ENCODE assay signal across 8 cellular contexts in the genomic region with DNA sequence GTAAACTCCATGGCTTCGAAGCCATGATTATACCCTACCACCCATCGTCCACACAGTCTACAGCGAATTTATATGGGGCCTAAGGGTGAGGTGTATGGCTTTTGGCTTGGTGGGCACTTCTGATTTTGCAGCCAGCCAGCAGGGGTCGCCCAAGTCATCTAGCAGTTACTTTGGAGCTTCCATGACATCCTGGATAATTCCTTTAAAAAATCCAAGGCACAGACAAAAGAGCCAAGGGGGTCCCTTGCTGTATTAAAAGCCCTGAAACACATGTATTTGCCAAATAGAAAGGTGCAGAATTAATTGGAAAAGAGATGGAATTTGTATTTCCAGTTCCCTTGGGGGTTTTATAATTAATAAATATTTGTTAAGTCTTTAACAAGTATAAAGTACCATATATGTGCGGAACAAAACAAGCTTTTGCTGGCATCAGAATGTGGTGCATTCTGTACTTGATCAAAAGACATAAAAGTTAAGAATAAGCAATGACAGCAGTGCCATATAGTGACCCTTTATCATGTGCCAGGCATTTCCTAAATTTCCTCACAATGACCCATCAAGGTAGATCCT.
DNase-seq lines count a peak whose midpoint lies in the region; ATAC-seq, FAIRE-seq and TF ChIP-seq lines count a peak whose summit lies in the region.

No MANE protein-coding gene starts in this region.

- no peak overlapping the region for H3K9ac ChIP-seq in PC-3 (ENCODE audit: low read length)
- no peak overlapping the region for H3K9ac ChIP-seq in keratinocyte (ENCODE audit: control insufficient read depth, extremely low read depth, insufficient read depth, low read length)

- H3K27ac ChIP-seq in PC-3 (ENCODE audit: low read length) (no peak overlapping the region), breast epithelium (no peak overlapping the region), keratinocyte (ENCODE audit: control insufficient read depth, insufficient read depth, low read length) (no peak overlapping the region)

- H4K20me1 ChIP-seq in PC-3 (ENCODE audit: low read length) (no peaks in the 10 kb centered on the region), keratinocyte (ENCODE audit: control insufficient read depth, extremely low read depth, insufficient read depth, low read length) (no peaks in the 10 kb centered on the region)

- no peaks in the 10 kb centered on the region for H3F3A ChIP-seq in PC-3 (ENCODE audit: low read length, unreplicated experiment)

- TF ChIP-seq POLR2A in breast epithelium (IDR thresholded peaks at IDR 0.05), result no peak

- H3K4me1 ChIP-seq in HAP-1, result no peaks in the 10 kb centered on the region
- no peaks in the 10 kb centered on the region for H3K4me1 ChIP-seq in PC-3 (ENCODE audit: insufficient read depth, low read length)
- H3K4me1 ChIP-seq in breast epithelium, result no peaks in the 10 kb centered on the region
- no peaks in the 10 kb centered on the region for H3K4me1 ChIP-seq in keratinocyte (ENCODE audit: control insufficient read depth, extremely low read depth, insufficient read depth, low read length)

- DNase-seq in CD14-positive monocyte (ENCODE audit: low spot score) (no peak), HAP-1 (ENCODE audit: low spot score in 2 of 2) (peak; percentile 43 to 90), PC-3 (peak; percentile 63), breast epithelium (ENCODE audit: low spot score in 2 of 2) (peak in 1 of 2 donors; percentile 37), keratinocyte (ENCODE audit: low read depth, low spot score) (peak; percentile 7), NCI-H226 (no peak)
- peak; percentile 9 to 29 for DNase-seq in stimulated activated CD4-positive, alpha-beta T cell treated with anti-CD3 and anti-CD28 coated beads, Interleukin-4, amount 100 ng/mL, for 48 hours (ENCODE audit: low read depth in 2 of 2)

- no peak overlapping the region for H3K4me3 Mint-ChIP-seq in CD14-positive monocyte

- dilution Hi-C loops in keratinocyte (cut with MboI; ENCODE audit: extremely low pct_ligation_motif_present, low sequenced_read_pairs), result no loop called here

- H3K36me3 ChIP-seq in HAP-1 (replicated peaks) (no peaks in the 10 kb centered on the region), PC-3 (ENCODE audit: low read depth, low read length) (no peaks in the 10 kb centered on the region), breast epithelium (no peaks in the 10 kb centered on the region), keratinocyte (ENCODE audit: control insufficient read depth in 2 of 2, extremely low read depth in 1 of 2, insufficient read depth in 2 of 2, low read length in 2 of 2) (no peaks in the 10 kb centered on the region)

- FAIRE-seq in keratinocyte (lab: Jason Lieb, UNC), result peak; percentile 39

- CTCF ChIA-PET in PC-3 (lab: Charles Lee), result interaction anchor here (0.5 to 0.6 kb wide), 4 partner anchors 65 to 1545 kb away, joined by 3 to 4 read pairs (median 4); no protein-coding TSS in a partner anchor

- no peak overlapping the region for H3K27ac Mint-ChIP-seq in CD14-positive monocyte

- ATAC-seq in PC-3, result peak; percentile 20; the same call in 1 of the 2 replicates
- ATAC-seq in GM18517 (IDR thresholded peaks at IDR 0.05; ENCODE audit: unreplicated experiment), result no peak

- H3K9me3 ChIP-seq in HAP-1 (no peaks in the 10 kb centered on the region), PC-3 (ENCODE audit: low read length) (no peaks in the 10 kb centered on the region), breast epithelium (no peaks in the 10 kb centered on the region), keratinocyte (ENCODE audit: control insufficient read depth, low read depth, low read length) (no peaks in the 10 kb centered on the region)

- no TSS peak for BruUV-seq in PC-3 (replicated peaks; lab: Mats Ljungman, UMichigan)

- peaks cover 0 to 2% (median 0%) of the 10 kb centered on the region in 3 donors for H3K27me3 Mint-ChIP-seq in CD14-positive monocyte (ENCODE audit: low read depth in 3 of 3)

- POLR2A ChIA-PET in PC-3 (lab: Charles Lee; ENCODE audit: unreplicated experiment), result no interaction called here

- intact Hi-C loops in CD14-positive monocyte (cut with micrococcal nuclease) (loop anchor here (2.0 to 10.0 kb wide), 2 partner anchors 543 kb away; no protein-coding TSS in a partner anchor), PC-3 (cut with micrococcal nuclease) (loop anchor here (1.0 to 10.0 kb wide), 2 partner anchors 203 to 542 kb away; no protein-coding TSS in a partner anchor), breast epithelium (cut with DNase I; ENCODE audit: low total_unique reads) (loop anchor here (10.0 kb wide), 1 partner anchor 393 kb away; no protein-coding TSS in a partner anchor)

- H3K36me3 Mint-ChIP-seq in CD14-positive monocyte, result no peaks in the 10 kb centered on the region

- no peaks in the 10 kb centered on the region for H3K4me1 Mint-ChIP-seq in CD14-positive monocyte

- H3K9me2 ChIP-seq in PC-3 (replicated peaks; ENCODE audit: low read length), result no peaks in the 10 kb centered on the region

- H3K4me3 ChIP-seq in HAP-1, result no peak overlapping the region
- H3K4me3 ChIP-seq in PC-3 (ENCODE audit: low read length), result no peak overlapping the region
- H3K4me3 ChIP-seq in breast epithelium, result no peak overlapping the region
- H3K4me3 ChIP-seq in keratinocyte (ENCODE audit: control insufficient read depth in 2 of 3, extremely low read depth in 1 of 3, insufficient read depth in 2 of 3, low read depth in 1 of 3, low read length in 3 of 3), result no peak overlapping the region

- H3K9me3 Mint-ChIP-seq in CD14-positive monocyte, result no peaks in the 10 kb centered on the region

- no peaks in the 10 kb centered on the region for H3K27me3 ChIP-seq in HAP-1 (ENCODE audit: low read depth)
- H3K27me3 ChIP-seq in PC-3 (ENCODE audit: low read length), result no peaks in the 10 kb centered on the region
- no peaks in the 10 kb centered on the region for H3K27me3 ChIP-seq in breast epithelium
- no peaks in the 10 kb centered on the region for H3K27me3 ChIP-seq in keratinocyte (ENCODE audit: control insufficient read depth, extremely low read depth, insufficient read depth, low read length)

- no peaks in the 10 kb centered on the region for H3K79me2 ChIP-seq in PC-3 (ENCODE audit: low read length)
- no peaks in the 10 kb centered on the region for H3K79me2 ChIP-seq in keratinocyte (ENCODE audit: control insufficient read depth, insufficient read depth, low read length)

- in situ Hi-C loops in HAP-1 (cut with MboI; ENCODE audit: low sequenced_read_pairs), result no loop called here

- TF ChIP-seq CTCF in CD14-positive monocyte (IDR thresholded peaks at IDR 0.05) (peak; percentile 81), PC-3 (conservative IDR thresholded peaks at IDR 0.05; ENCODE audit: low read depth, low read length) (peak; percentile 80), breast epithelium (IDR thresholded peaks at IDR 0.05) (peak; percentile 31 to 79 (median 73)), keratinocyte (optimal IDR thresholded peaks at IDR 0.05 in 1 of 3, IDR thresholded peaks at IDR 0.05 in 1 of 3, conservative IDR thresholded peaks at IDR 0.05 in 1 of 3; ENCODE audit: extremely low read depth in 1 of 3, insufficient read depth in 2 of 3, low read length in 3 of 3) (peak; percentile 86 to 89 (median 86))

- no peak overlapping the region for H3K4me2 ChIP-seq in PC-3 (ENCODE audit: low read length)
- H3K4me2 ChIP-seq in keratinocyte (ENCODE audit: control insufficient read depth, extremely low read depth, insufficient read depth, low read depth, low read length), result no peak overlapping the region

- H3K9me1 ChIP-seq in keratinocyte (ENCODE audit: control insufficient read depth, extremely low read depth, insufficient read depth, low read length), result peaks cover 2% of the 10 kb centered on the region

- H2AFZ ChIP-seq in PC-3 (ENCODE audit: low read length) (no peak overlapping the region), keratinocyte (ENCODE audit: control insufficient read depth, low read length) (no peak overlapping the region)

Comparison
In these comparisons a context has a peak if more than half of its experiments do, and no peak if none do; other contexts are left out.
1. DNase-seq: peak in HAP-1 (2 of 2), PC-3 (single experiment), keratinocyte (single experiment) and stimulated activated CD4-positive, alpha-beta T cell treated with anti-CD3 and anti-CD28 coated beads, Interleukin-4, amount 100 ng/mL, for 48 hours (2 of 2); none in CD14-positive monocyte (single experiment) and NCI-H226 (single experiment).
2. Peak in every context shown above with its lines, with median percentiles within 50 percentile points of each other: CTCF ChIP-seq.